In genomic region chr2:12501469-12502147, GRCh38 we compare ENCODE assay signal across 1 cellular context.
TF ChIP-seq lines count a peak whose summit lies in the region.

No MANE protein-coding gene starts in this region.

TF ChIP-seq in GM12878, 131 proteins besides CTCF, POLR2A, EP300 and RAD21 (continued from another document and continues in another):
- TF ChIP-seq, protein P1, sequence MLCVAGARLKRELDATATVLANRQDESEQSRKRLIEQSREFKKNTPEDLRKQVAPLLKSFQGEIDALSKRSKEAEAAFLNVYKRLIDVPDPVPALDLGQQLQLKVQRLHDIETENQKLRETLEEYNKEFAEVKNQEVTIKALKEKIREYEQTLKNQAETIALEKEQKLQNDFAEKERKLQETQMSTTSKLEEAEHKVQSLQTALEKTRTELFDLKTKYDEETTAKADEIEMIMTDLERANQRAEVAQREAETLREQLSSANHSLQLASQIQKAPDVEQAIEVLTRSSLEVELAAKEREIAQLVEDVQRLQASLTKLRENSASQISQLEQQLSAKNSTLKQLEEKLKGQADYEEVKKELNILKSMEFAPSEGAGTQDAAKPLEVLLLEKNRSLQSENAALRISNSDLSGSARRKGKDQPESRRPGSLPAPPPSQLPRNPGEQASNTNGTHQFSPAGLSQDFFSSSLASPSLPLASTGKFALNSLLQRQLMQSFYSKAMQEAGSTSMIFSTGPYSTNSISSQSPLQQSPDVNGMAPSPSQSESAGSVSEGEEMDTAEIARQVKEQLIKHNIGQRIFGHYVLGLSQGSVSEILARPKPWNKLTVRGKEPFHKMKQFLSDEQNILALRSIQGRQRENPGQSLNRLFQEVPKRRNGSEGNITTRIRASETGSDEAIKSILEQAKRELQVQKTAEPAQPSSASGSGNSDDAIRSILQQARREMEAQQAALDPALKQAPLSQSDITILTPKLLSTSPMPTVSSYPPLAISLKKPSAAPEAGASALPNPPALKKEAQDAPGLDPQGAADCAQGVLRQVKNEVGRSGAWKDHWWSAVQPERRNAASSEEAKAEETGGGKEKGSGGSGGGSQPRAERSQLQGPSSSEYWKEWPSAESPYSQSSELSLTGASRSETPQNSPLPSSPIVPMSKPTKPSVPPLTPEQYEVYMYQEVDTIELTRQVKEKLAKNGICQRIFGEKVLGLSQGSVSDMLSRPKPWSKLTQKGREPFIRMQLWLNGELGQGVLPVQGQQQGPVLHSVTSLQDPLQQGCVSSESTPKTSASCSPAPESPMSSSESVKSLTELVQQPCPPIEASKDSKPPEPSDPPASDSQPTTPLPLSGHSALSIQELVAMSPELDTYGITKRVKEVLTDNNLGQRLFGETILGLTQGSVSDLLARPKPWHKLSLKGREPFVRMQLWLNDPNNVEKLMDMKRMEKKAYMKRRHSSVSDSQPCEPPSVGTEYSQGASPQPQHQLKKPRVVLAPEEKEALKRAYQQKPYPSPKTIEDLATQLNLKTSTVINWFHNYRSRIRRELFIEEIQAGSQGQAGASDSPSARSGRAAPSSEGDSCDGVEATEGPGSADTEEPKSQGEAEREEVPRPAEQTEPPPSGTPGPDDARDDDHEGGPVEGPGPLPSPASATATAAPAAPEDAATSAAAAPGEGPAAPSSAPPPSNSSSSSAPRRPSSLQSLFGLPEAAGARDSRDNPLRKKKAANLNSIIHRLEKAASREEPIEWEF (IDR thresholded peaks at IDR 0.05; ENCODE audit: insufficient replicate concordance, low read depth, low read length) = no peak
- peak; percentile 56; the same call in 1 of the 2 replicates for TF ChIP-seq MTA2 (IDR thresholded peaks at IDR 0.05; ENCODE audit: low read depth)
- peak; percentile 25; the same call in 1 of the 2 replicates for TF ChIP-seq GABPA (IDR thresholded peaks at IDR 0.05; ENCODE audit: low read depth)
- TF ChIP-seq ZBTB40 (IDR thresholded peaks at IDR 0.05; ENCODE audit: borderline replicate concordance) = no peak
- TF ChIP-seq PKNOX1 (IDR thresholded peaks at IDR 0.05) = no peak
- TF ChIP-seq IRF4 (IDR thresholded peaks at IDR 0.05; ENCODE audit: low read depth, low read length) = peak; percentile 98
- TF ChIP-seq IKZF2 (IDR thresholded peaks at IDR 0.05) = peak; percentile 60 to 81; a peak in 3 of 4 replicates
- TF ChIP-seq KDM1A (IDR thresholded peaks at IDR 0.05; ENCODE audit: borderline replicate concordance) = no peak
- 0 out of 2 replicates have a peak, but pooled peaks have one; percentile 18 for TF ChIP-seq TCF3 (IDR thresholded peaks at IDR 0.05; ENCODE audit: borderline replicate concordance, insufficient read depth, low read depth, low read length)
- peak; percentile 48; the same call in 1 of the 2 replicates for TF ChIP-seq FOXM1 (IDR thresholded peaks at IDR 0.05; ENCODE audit: low read depth, low read length)
- peak; percentile 41; the same call in 1 of the 2 replicates for TF ChIP-seq NR2F1 (conservative IDR thresholded peaks at IDR 0.05)
- TF ChIP-seq, protein P2, sequence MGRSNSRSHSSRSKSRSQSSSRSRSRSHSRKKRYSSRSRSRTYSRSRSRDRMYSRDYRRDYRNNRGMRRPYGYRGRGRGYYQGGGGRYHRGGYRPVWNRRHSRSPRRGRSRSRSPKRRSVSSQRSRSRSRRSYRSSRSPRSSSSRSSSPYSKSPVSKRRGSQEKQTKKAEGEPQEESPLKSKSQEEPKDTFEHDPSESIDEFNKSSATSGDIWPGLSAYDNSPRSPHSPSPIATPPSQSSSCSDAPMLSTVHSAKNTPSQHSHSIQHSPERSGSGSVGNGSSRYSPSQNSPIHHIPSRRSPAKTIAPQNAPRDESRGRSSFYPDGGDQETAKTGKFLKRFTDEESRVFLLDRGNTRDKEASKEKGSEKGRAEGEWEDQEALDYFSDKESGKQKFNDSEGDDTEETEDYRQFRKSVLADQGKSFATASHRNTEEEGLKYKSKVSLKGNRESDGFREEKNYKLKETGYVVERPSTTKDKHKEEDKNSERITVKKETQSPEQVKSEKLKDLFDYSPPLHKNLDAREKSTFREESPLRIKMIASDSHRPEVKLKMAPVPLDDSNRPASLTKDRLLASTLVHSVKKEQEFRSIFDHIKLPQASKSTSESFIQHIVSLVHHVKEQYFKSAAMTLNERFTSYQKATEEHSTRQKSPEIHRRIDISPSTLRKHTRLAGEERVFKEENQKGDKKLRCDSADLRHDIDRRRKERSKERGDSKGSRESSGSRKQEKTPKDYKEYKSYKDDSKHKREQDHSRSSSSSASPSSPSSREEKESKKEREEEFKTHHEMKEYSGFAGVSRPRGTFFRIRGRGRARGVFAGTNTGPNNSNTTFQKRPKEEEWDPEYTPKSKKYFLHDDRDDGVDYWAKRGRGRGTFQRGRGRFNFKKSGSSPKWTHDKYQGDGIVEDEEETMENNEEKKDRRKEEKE (IDR thresholded peaks at IDR 0.05) = no peak
- TF ChIP-seq ZNF592 (IDR thresholded peaks at IDR 0.05) = no peak
- TF ChIP-seq, protein P3, sequence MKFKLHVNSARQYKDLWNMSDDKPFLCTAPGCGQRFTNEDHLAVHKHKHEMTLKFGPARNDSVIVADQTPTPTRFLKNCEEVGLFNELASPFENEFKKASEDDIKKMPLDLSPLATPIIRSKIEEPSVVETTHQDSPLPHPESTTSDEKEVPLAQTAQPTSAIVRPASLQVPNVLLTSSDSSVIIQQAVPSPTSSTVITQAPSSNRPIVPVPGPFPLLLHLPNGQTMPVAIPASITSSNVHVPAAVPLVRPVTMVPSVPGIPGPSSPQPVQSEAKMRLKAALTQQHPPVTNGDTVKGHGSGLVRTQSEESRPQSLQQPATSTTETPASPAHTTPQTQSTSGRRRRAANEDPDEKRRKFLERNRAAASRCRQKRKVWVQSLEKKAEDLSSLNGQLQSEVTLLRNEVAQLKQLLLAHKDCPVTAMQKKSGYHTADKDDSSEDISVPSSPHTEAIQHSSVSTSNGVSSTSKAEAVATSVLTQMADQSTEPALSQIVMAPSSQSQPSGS (IDR thresholded peaks at IDR 0.05; ENCODE audit: low read length) = peak; percentile 64
- peak in 1 of 2 experiments; percentile 89; a peak in 2 of 3 replicates for TF ChIP-seq EGR1 (IDR thresholded peaks at IDR 0.05; ENCODE audit: borderline replicate concordance in 1 of 2, low read depth in 2 of 2, low read length in 2 of 2)
- TF ChIP-seq, protein P4, sequence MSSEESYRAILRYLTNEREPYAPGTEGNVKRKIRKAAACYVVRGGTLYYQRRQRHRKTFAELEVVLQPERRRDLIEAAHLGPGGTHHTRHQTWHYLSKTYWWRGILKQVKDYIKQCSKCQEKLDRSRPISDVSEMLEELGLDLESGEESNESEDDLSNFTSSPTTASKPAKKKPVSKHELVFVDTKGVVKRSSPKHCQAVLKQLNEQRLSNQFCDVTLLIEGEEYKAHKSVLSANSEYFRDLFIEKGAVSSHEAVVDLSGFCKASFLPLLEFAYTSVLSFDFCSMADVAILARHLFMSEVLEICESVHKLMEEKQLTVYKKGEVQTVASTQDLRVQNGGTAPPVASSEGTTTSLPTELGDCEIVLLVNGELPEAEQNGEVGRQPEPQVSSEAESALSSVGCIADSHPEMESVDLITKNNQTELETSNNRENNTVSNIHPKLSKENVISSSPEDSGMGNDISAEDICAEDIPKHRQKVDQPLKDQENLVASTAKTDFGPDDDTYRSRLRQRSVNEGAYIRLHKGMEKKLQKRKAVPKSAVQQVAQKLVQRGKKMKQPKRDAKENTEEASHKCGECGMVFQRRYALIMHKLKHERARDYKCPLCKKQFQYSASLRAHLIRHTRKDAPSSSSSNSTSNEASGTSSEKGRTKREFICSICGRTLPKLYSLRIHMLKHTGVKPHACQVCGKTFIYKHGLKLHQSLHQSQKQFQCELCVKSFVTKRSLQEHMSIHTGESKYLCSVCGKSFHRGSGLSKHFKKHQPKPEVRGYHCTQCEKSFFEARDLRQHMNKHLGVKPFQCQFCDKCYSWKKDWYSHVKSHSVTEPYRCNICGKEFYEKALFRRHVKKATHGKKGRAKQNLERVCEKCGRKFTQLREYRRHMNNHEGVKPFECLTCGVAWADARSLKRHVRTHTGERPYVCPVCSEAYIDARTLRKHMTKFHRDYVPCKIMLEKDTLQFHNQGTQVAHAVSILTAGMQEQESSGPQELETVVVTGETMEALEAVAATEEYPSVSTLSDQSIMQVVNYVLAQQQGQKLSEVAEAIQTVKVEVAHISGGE (CRISPR knock-in tag; IDR thresholded peaks at IDR 0.05) = no peak
- TF ChIP-seq NKRF (conservative IDR thresholded peaks at IDR 0.05) = no peak
- 0 out of 2 replicates have a peak, but pooled peaks have one; percentile 24 for TF ChIP-seq CBX5 (IDR thresholded peaks at IDR 0.05; ENCODE audit: low read depth)
- TF ChIP-seq GATAD2B (conservative IDR thresholded peaks at IDR 0.05; ENCODE audit: low read depth) = 0 out of 2 replicates have a peak, but pooled peaks have one; percentile 26
- TF ChIP-seq JUND (IDR thresholded peaks at IDR 0.05; ENCODE audit: low read depth, low read length) = peak; percentile 95
- TF ChIP-seq, protein P5, sequence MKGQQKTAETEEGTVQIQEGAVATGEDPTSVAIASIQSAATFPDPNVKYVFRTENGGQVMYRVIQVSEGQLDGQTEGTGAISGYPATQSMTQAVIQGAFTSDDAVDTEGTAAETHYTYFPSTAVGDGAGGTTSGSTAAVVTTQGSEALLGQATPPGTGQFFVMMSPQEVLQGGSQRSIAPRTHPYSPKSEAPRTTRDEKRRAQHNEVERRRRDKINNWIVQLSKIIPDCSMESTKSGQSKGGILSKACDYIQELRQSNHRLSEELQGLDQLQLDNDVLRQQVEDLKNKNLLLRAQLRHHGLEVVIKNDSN (IDR thresholded peaks at IDR 0.05; ENCODE audit: borderline replicate concordance, extremely low read length, insufficient read depth, low read depth, low read length) = peak; percentile 57
